1 cellular context compared by ENCODE assay signal in the genomic region with DNA sequence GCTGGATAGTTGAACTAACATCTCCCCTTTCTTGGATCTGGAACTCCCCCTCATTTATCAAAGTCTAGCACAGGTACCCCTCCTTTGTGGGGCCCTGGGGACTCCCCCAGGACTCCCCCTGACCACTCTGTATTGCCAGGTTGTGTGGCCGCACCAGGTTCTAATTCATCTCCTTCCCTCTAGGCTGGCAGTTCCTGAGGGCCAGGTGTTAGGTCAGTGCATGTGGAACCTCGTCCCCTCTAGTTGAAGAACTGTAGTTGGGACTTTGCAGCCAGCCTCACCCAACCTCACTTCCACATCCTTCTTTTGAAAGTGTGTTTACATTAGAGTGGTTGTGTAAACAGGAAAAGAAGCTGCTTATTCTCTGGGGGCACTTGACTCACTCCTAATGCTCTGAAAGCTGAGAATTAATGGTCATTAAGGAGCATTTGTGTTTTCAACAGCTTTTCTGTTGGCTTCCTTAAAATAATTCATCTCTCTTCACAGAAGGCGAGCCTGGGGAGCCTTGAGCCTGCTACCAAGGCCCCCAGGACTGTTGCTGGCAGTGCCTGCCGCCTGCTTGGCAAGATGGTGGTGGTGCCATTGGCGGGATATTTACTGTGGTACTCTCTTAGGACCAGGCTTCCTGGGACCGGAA.
TF ChIP-seq lines count a peak whose summit lies in the region.

No MANE protein-coding gene starts in this region.

TF ChIP-seq in HepG2, 621 proteins besides CTCF, POLR2A, EP300 and RAD21 (continued from another document and continues in another):
- TF ChIP-seq, protein P1, sequence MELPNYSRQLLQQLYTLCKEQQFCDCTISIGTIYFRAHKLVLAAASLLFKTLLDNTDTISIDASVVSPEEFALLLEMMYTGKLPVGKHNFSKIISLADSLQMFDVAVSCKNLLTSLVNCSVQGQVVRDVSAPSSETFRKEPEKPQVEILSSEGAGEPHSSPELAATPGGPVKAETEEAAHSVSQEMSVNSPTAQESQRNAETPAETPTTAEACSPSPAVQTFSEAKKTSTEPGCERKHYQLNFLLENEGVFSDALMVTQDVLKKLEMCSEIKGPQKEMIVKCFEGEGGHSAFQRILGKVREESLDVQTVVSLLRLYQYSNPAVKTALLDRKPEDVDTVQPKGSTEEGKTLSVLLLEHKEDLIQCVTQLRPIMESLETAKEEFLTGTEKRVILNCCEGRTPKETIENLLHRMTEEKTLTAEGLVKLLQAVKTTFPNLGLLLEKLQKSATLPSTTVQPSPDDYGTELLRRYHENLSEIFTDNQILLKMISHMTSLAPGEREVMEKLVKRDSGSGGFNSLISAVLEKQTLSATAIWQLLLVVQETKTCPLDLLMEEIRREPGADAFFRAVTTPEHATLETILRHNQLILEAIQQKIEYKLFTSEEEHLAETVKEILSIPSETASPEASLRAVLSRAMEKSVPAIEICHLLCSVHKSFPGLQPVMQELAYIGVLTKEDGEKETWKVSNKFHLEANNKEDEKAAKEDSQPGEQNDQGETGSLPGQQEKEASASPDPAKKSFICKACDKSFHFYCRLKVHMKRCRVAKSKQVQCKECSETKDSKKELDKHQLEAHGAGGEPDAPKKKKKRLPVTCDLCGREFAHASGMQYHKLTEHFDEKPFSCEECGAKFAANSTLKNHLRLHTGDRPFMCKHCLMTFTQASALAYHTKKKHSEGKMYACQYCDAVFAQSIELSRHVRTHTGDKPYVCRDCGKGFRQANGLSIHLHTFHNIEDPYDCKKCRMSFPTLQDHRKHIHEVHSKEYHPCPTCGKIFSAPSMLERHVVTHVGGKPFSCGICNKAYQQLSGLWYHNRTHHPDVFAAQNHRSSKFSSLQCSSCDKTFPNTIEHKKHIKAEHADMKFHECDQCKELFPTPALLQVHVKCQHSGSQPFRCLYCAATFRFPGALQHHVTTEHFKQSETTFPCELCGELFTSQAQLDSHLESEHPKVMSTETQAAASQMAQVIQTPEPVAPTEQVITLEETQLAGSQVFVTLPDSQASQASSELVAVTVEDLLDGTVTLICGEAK (IDR thresholded peaks at IDR 0.05): no peak
- TF ChIP-seq, protein P1 (CRISPR knock-in tag; IDR thresholded peaks at IDR 0.05): no peak
- no peak for TF ChIP-seq MATR3 (CRISPR knock-in tag; IDR thresholded peaks at IDR 0.05)
- no peak for TF ChIP-seq ZNF317 (CRISPR knock-in tag; IDR thresholded peaks at IDR 0.05)
- TF ChIP-seq KDM6A (CRISPR knock-in tag; IDR thresholded peaks at IDR 0.05; ENCODE audit: low read depth): no peak; the same call in 1 of the 2 replicates
- TF ChIP-seq, protein P2, sequence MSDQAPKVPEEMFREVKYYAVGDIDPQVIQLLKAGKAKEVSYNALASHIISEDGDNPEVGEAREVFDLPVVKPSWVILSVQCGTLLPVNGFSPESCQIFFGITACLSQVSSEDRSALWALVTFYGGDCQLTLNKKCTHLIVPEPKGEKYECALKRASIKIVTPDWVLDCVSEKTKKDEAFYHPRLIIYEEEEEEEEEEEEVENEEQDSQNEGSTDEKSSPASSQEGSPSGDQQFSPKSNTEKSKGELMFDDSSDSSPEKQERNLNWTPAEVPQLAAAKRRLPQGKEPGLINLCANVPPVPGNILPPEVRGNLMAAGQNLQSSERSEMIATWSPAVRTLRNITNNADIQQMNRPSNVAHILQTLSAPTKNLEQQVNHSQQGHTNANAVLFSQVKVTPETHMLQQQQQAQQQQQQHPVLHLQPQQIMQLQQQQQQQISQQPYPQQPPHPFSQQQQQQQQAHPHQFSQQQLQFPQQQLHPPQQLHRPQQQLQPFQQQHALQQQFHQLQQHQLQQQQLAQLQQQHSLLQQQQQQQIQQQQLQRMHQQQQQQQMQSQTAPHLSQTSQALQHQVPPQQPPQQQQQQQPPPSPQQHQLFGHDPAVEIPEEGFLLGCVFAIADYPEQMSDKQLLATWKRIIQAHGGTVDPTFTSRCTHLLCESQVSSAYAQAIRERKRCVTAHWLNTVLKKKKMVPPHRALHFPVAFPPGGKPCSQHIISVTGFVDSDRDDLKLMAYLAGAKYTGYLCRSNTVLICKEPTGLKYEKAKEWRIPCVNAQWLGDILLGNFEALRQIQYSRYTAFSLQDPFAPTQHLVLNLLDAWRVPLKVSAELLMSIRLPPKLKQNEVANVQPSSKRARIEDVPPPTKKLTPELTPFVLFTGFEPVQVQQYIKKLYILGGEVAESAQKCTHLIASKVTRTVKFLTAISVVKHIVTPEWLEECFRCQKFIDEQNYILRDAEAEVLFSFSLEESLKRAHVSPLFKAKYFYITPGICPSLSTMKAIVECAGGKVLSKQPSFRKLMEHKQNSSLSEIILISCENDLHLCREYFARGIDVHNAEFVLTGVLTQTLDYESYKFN (CRISPR knock-in tag; conservative IDR thresholded peaks at IDR 0.05): peak; percentile 29; the same call in 1 of the 2 replicates
- TF ChIP-seq HCFC1 (IDR thresholded peaks at IDR 0.05; ENCODE audit: low read depth, low read length): no peak
- TF ChIP-seq, protein P3, sequence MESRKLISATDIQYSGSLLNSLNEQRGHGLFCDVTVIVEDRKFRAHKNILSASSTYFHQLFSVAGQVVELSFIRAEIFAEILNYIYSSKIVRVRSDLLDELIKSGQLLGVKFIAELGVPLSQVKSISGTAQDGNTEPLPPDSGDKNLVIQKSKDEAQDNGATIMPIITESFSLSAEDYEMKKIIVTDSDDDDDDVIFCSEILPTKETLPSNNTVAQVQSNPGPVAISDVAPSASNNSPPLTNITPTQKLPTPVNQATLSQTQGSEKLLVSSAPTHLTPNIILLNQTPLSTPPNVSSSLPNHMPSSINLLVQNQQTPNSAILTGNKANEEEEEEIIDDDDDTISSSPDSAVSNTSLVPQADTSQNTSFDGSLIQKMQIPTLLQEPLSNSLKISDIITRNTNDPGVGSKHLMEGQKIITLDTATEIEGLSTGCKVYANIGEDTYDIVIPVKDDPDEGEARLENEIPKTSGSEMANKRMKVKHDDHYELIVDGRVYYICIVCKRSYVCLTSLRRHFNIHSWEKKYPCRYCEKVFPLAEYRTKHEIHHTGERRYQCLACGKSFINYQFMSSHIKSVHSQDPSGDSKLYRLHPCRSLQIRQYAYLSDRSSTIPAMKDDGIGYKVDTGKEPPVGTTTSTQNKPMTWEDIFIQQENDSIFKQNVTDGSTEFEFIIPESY (CRISPR knock-in tag; IDR thresholded peaks at IDR 0.05): peak; percentile 86; the same call in 1 of the 2 replicates
- TF ChIP-seq KDM1A (CRISPR knock-in tag; IDR thresholded peaks at IDR 0.05): 0 out of 2 replicates have a peak, but pooled peaks have one; percentile 15
- peak; percentile 65; the same call in 1 of the 2 replicates for TF ChIP-seq HHEX (CRISPR knock-in tag; IDR thresholded peaks at IDR 0.05)
- TF ChIP-seq ZNF674 (CRISPR knock-in tag; IDR thresholded peaks at IDR 0.05; ENCODE audit: low read depth): no peak
- no peak for TF ChIP-seq FOSL2 (CRISPR knock-in tag; IDR thresholded peaks at IDR 0.05)
- peak; percentile 75 for TF ChIP-seq FOXO1 (CRISPR knock-in tag; IDR thresholded peaks at IDR 0.05)
- no peak for TF ChIP-seq ZNF337 (CRISPR knock-in tag; IDR thresholded peaks at IDR 0.05; ENCODE audit: borderline replicate concordance, low read depth)
- TF ChIP-seq, protein P4, sequence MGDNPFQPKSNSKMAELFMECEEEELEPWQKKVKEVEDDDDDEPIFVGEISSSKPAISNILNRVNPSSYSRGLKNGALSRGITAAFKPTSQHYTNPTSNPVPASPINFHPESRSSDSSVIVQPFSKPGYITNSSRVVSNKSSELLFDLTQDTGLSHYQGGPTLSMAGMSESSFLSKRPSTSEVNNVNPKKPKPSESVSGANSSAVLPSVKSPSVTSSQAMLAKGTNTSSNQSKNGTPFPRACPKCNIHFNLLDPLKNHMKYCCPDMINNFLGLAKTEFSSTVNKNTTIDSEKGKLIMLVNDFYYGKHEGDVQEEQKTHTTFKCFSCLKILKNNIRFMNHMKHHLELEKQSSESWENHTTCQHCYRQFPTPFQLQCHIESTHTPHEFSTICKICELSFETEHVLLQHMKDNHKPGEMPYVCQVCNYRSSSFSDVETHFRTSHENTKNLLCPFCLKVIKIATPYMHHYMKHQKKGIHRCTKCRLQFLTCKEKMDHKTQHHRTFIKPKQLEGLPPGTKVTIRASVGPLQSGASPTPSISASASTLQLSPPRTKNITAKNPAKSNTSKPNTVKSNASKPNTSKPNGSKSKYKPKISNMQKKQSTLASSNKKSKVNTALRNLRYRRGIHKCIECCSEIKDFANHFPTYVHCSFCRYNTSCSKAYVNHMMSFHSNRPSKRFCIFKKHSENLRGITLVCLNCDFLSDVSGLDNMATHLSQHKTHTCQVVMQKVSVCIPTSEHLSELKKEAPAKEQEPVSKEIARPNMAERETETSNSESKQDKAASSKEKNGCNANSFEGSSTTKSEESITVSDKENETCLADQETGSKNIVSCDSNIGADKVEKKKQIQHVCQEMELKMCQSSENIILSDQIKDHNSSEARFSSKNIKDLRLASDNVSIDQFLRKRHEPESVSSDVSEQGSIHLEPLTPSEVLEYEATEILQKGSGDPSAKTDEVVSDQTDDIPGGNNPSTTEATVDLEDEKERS (CRISPR knock-in tag; IDR thresholded peaks at IDR 0.05): no peak
- 0 out of 2 replicates have a peak, but pooled peaks have one; percentile 13 for TF ChIP-seq ZIK1 (CRISPR knock-in tag; IDR thresholded peaks at IDR 0.05; ENCODE audit: borderline replicate concordance, low read depth)
- no peak for TF ChIP-seq KLF11 (CRISPR knock-in tag; IDR thresholded peaks at IDR 0.05)
- no peak for TF ChIP-seq SOX6 (IDR thresholded peaks at IDR 0.05)
- TF ChIP-seq SOX6 (CRISPR knock-in tag; IDR thresholded peaks at IDR 0.05): peak; percentile 3; the same call in 1 of the 2 replicates
- no peak for TF ChIP-seq CAMTA2 (CRISPR knock-in tag; IDR thresholded peaks at IDR 0.05; ENCODE audit: borderline replicate concordance)
- peak; percentile 64; the same call in 1 of the 2 replicates for TF ChIP-seq ZNF12 (CRISPR knock-in tag; IDR thresholded peaks at IDR 0.05)
- TF ChIP-seq, protein P5, sequence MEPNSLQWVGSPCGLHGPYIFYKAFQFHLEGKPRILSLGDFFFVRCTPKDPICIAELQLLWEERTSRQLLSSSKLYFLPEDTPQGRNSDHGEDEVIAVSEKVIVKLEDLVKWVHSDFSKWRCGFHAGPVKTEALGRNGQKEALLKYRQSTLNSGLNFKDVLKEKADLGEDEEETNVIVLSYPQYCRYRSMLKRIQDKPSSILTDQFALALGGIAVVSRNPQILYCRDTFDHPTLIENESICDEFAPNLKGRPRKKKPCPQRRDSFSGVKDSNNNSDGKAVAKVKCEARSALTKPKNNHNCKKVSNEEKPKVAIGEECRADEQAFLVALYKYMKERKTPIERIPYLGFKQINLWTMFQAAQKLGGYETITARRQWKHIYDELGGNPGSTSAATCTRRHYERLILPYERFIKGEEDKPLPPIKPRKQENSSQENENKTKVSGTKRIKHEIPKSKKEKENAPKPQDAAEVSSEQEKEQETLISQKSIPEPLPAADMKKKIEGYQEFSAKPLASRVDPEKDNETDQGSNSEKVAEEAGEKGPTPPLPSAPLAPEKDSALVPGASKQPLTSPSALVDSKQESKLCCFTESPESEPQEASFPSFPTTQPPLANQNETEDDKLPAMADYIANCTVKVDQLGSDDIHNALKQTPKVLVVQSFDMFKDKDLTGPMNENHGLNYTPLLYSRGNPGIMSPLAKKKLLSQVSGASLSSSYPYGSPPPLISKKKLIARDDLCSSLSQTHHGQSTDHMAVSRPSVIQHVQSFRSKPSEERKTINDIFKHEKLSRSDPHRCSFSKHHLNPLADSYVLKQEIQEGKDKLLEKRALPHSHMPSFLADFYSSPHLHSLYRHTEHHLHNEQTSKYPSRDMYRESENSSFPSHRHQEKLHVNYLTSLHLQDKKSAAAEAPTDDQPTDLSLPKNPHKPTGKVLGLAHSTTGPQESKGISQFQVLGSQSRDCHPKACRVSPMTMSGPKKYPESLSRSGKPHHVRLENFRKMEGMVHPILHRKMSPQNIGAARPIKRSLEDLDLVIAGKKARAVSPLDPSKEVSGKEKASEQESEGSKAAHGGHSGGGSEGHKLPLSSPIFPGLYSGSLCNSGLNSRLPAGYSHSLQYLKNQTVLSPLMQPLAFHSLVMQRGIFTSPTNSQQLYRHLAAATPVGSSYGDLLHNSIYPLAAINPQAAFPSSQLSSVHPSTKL (CRISPR knock-in tag; IDR thresholded peaks at IDR 0.05): peak; percentile 59
- 0 out of 2 replicates have a peak, but pooled peaks have one; percentile 9 for TF ChIP-seq ZNF552 (CRISPR knock-in tag; IDR thresholded peaks at IDR 0.05; ENCODE audit: borderline replicate concordance)
- TF ChIP-seq RCOR2 (CRISPR knock-in tag; IDR thresholded peaks at IDR 0.05): 0 out of 2 replicates have a peak, but pooled peaks have one; percentile 51
- TF ChIP-seq HOXA3 (CRISPR knock-in tag; IDR thresholded peaks at IDR 0.05): 0 out of 2 replicates have a peak, but pooled peaks have one; percentile 20
- peak; percentile 37; the same call in 1 of the 2 replicates for TF ChIP-seq ZSCAN9 (CRISPR knock-in tag; IDR thresholded peaks at IDR 0.05; ENCODE audit: borderline replicate concordance)
- no peak for TF ChIP-seq NFIC (IDR thresholded peaks at IDR 0.05; ENCODE audit: low read length)
- no peak for TF ChIP-seq ZNF607 (CRISPR knock-in tag; IDR thresholded peaks at IDR 0.05; ENCODE audit: borderline replicate concordance)
- no peak for TF ChIP-seq AHR (CRISPR knock-in tag; IDR thresholded peaks at IDR 0.05)
- TF ChIP-seq RARA (CRISPR knock-in tag; IDR thresholded peaks at IDR 0.05): peak; percentile 56; the same call in 1 of the 2 replicates
- 0 out of 2 replicates have a peak, but pooled peaks have one; percentile 45 for TF ChIP-seq JUND (CRISPR knock-in tag; IDR thresholded peaks at IDR 0.05)
- no peak for TF ChIP-seq ZNF777 (CRISPR knock-in tag; IDR thresholded peaks at IDR 0.05)
- TF ChIP-seq ZNF790 (CRISPR knock-in tag; IDR thresholded peaks at IDR 0.05; ENCODE audit: borderline replicate concordance): no peak
